In genomic region chr11:34915136-34916013, GRCh38 we compare ENCODE assay signal across 1 cellular context.
TF ChIP-seq lines count a peak whose summit lies in the region.

No MANE protein-coding gene starts in this region.

TF ChIP-seq in HepG2, 621 proteins besides CTCF, POLR2A, EP300 and RAD21 (continued from another document and continues in another):
- TF ChIP-seq ZNF646 (CRISPR knock-in tag; IDR thresholded peaks at IDR 0.05) = no peak
- peak; percentile 81; the same call in 1 of the 2 replicates for TF ChIP-seq EED (CRISPR knock-in tag; IDR thresholded peaks at IDR 0.05)
- peak; percentile 83; the same call in 1 of the 2 replicates for TF ChIP-seq ZBTB4 (CRISPR knock-in tag; IDR thresholded peaks at IDR 0.05; ENCODE audit: borderline replicate concordance)
- peak; percentile 41; the same call in 1 of the 2 replicates for TF ChIP-seq ZNF512B (CRISPR knock-in tag; IDR thresholded peaks at IDR 0.05; ENCODE audit: borderline replicate concordance)
- TF ChIP-seq, protein P1, sequence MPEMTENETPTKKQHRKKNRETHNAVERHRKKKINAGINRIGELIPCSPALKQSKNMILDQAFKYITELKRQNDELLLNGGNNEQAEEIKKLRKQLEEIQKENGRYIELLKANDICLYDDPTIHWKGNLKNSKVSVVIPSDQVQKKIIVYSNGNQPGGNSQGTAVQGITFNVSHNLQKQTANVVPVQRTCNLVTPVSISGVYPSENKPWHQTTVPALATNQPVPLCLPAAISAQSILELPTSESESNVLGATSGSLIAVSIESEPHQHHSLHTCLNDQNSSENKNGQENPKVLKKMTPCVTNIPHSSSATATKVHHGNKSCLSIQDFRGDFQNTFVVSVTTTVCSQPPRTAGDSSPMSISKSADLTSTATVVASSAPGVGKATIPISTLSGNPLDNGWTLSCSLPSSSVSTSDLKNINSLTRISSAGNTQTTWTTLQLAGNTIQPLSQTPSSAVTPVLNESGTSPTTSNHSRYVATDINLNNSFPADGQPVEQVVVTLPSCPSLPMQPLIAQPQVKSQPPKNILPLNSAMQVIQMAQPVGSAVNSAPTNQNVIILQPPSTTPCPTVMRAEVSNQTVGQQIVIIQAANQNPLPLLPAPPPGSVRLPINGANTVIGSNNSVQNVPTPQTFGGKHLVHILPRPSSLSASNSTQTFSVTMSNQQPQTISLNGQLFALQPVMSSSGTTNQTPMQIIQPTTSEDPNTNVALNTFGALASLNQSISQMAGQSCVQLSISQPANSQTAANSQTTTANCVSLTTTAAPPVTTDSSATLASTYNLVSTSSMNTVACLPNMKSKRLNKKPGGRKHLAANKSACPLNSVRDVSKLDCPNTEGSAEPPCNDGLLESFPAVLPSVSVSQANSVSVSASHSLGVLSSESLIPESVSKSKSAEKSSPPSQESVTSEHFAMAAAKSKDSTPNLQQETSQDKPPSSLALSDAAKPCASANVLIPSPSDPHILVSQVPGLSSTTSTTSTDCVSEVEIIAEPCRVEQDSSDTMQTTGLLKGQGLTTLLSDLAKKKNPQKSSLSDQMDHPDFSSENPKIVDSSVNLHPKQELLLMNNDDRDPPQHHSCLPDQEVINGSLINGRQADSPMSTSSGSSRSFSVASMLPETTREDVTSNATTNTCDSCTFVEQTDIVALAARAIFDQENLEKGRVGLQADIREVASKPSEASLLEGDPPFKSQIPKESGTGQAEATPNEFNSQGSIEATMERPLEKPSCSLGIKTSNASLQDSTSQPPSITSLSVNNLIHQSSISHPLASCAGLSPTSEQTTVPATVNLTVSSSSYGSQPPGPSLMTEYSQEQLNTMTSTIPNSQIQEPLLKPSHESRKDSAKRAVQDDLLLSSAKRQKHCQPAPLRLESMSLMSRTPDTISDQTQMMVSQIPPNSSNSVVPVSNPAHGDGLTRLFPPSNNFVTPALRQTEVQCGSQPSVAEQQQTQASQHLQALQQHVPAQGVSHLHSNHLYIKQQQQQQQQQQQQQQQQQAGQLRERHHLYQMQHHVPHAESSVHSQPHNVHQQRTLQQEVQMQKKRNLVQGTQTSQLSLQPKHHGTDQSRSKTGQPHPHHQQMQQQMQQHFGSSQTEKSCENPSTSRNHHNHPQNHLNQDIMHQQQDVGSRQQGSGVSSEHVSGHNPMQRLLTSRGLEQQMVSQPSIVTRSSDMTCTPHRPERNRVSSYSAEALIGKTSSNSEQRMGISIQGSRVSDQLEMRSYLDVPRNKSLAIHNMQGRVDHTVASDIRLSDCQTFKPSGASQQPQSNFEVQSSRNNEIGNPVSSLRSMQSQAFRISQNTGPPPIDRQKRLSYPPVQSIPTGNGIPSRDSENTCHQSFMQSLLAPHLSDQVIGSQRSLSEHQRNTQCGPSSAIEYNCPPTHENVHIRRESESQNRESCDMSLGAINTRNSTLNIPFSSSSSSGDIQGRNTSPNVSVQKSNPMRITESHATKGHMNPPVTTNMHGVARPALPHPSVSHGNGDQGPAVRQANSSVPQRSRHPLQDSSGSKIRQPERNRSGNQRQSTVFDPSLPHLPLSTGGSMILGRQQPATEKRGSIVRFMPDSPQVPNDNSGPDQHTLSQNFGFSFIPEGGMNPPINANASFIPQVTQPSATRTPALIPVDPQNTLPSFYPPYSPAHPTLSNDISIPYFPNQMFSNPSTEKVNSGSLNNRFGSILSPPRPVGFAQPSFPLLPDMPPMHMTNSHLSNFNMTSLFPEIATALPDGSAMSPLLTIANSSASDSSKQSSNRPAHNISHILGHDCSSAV (CRISPR knock-in tag; IDR thresholded peaks at IDR 0.05; ENCODE audit: borderline replicate concordance) = no peak
- 0 out of 2 replicates have a peak, but pooled peaks have one; percentile 9 for TF ChIP-seq GFI1 (CRISPR knock-in tag; IDR thresholded peaks at IDR 0.05; ENCODE audit: borderline replicate concordance)
- no peak for TF ChIP-seq HDAC1 (CRISPR knock-in tag; IDR thresholded peaks at IDR 0.05)
- 0 out of 2 replicates have a peak, but pooled peaks have one; percentile 95 for TF ChIP-seq TSC22D2 (CRISPR knock-in tag; IDR thresholded peaks at IDR 0.05; ENCODE audit: borderline replicate concordance)
- TF ChIP-seq ZNF512 (CRISPR knock-in tag; IDR thresholded peaks at IDR 0.05) = 0 out of 2 replicates have a peak, but pooled peaks have one; percentile 46
- no peak for TF ChIP-seq ZNF773 (CRISPR knock-in tag; IDR thresholded peaks at IDR 0.05; ENCODE audit: borderline replicate concordance)
- TF ChIP-seq SAP130 (CRISPR knock-in tag; IDR thresholded peaks at IDR 0.05; ENCODE audit: low read depth) = no peak
- TF ChIP-seq ZSCAN29 (CRISPR knock-in tag; conservative IDR thresholded peaks at IDR 0.05) = no peak
- TF ChIP-seq HOXA9 (CRISPR knock-in tag; IDR thresholded peaks at IDR 0.05; ENCODE audit: borderline replicate concordance) = no peak
- TF ChIP-seq ZNF44 (CRISPR knock-in tag; IDR thresholded peaks at IDR 0.05) = no peak
- 0 out of 2 replicates have a peak, but pooled peaks have one; percentile 11 for TF ChIP-seq ERF (CRISPR knock-in tag; IDR thresholded peaks at IDR 0.05)
- TF ChIP-seq SP4 (CRISPR knock-in tag; IDR thresholded peaks at IDR 0.05) = no peak
- TF ChIP-seq, protein P2, sequence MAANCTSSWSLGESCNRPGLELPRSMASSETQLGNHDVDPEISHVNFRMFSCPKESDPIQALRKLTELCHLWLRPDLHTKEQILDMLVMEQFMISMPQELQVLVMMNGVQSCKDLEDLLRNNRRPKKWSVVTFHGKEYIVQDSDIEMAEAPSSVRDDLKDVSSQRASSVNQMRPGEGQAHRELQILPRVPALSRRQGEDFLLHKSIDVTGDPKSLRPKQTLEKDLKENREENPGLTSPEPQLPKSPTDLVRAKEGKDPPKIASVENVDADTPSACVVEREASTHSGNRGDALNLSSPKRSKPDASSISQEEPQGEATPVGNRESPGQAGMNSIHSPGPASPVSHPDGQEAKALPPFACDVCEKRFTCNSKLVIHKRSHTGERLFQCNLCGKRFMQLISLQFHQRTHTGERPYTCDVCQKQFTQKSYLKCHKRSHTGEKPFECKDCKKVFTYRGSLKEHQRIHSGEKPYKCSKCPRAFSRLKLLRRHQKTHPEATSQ (CRISPR knock-in tag; IDR thresholded peaks at IDR 0.05; ENCODE audit: borderline replicate concordance) = 0 out of 2 replicates have a peak, but pooled peaks have one; percentile 71
- no peak for TF ChIP-seq FOSL1 (CRISPR knock-in tag; IDR thresholded peaks at IDR 0.05; ENCODE audit: borderline replicate concordance)
- TF ChIP-seq CHD4 (IDR thresholded peaks at IDR 0.05; ENCODE audit: borderline replicate concordance, low read length) = no peak
- no peak for TF ChIP-seq ZZZ3 (CRISPR knock-in tag; IDR thresholded peaks at IDR 0.05; ENCODE audit: borderline replicate concordance)
- no peak for TF ChIP-seq MAZ (IDR thresholded peaks at IDR 0.05; ENCODE audit: borderline replicate concordance, low read depth, low read length)
- no peak for TF ChIP-seq MAZ (CRISPR knock-in tag; IDR thresholded peaks at IDR 0.05; ENCODE audit: low read depth)
- TF ChIP-seq, protein P3, sequence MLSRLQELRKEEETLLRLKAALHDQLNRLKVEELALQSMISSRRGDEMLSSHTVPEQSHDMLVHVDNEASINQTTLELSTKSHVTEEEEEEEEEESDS (CRISPR knock-in tag; IDR thresholded peaks at IDR 0.05; ENCODE audit: borderline replicate concordance) = 0 out of 2 replicates have a peak, but pooled peaks have one; percentile 49
- TF ChIP-seq ZNF3 (CRISPR knock-in tag; IDR thresholded peaks at IDR 0.05) = no peak
- TF ChIP-seq ATF4 (CRISPR knock-in tag; IDR thresholded peaks at IDR 0.05) = no peak
- no peak for TF ChIP-seq ATAD3A (CRISPR knock-in tag; IDR thresholded peaks at IDR 0.05)
- TF ChIP-seq, protein P4, sequence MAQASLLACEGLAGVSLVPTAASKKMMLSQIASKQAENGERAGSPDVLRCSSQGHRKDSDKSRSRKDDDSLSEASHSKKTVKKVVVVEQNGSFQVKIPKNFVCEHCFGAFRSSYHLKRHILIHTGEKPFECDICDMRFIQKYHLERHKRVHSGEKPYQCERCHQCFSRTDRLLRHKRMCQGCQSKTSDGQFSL (CRISPR knock-in tag; IDR thresholded peaks at IDR 0.05) = no peak
